Comparison of ENCODE assay signal across 1 cellular context in genomic region chr2:48332286-48332685, GRCh38.
TF ChIP-seq lines count a peak whose summit lies in the region.

No MANE protein-coding gene starts in this region.

TF ChIP-seq in IMR-90, 13 proteins besides CTCF, POLR2A, EP300 and RAD21:
- TF ChIP-seq CHD1 (IDR thresholded peaks at IDR 0.05; ENCODE audit: low read depth, low read length) (no peak), MAFK (IDR thresholded peaks at IDR 0.05; ENCODE audit: low read depth, low read length) (no peak), RCOR1 (IDR thresholded peaks at IDR 0.05; ENCODE audit: insufficient replicate concordance, low read length) (no peak), MXI1 (IDR thresholded peaks at IDR 0.05; ENCODE audit: borderline replicate concordance, low read depth, low read length) (no peak), BHLHE40 (IDR thresholded peaks at IDR 0.05; ENCODE audit: low read depth, low read length) (no peak), SMC3 (IDR thresholded peaks at IDR 0.05; ENCODE audit: low read depth, low read length) (no peak), RFX5 (IDR thresholded peaks at IDR 0.05; ENCODE audit: low read depth, low read length) (no peak), NFE2L2 (IDR thresholded peaks at IDR 0.05; ENCODE audit: low read depth, low read length) (no peak), USF2 (IDR thresholded peaks at IDR 0.05; ENCODE audit: low read depth, low read length) (no peak), MAZ (IDR thresholded peaks at IDR 0.05; ENCODE audit: borderline replicate concordance, low read depth, low read length) (no peak)
- TF ChIP-seq, protein P1, sequence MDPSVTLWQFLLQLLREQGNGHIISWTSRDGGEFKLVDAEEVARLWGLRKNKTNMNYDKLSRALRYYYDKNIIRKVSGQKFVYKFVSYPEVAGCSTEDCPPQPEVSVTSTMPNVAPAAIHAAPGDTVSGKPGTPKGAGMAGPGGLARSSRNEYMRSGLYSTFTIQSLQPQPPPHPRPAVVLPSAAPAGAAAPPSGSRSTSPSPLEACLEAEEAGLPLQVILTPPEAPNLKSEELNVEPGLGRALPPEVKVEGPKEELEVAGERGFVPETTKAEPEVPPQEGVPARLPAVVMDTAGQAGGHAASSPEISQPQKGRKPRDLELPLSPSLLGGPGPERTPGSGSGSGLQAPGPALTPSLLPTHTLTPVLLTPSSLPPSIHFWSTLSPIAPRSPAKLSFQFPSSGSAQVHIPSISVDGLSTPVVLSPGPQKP (IDR thresholded peaks at IDR 0.05; ENCODE audit: borderline replicate concordance, low read depth, low read length), result no peak
